Comparison of ENCODE assay signal across 10 cellular contexts in genomic region chr17:49779730-49780220, GRCh38. TPM values are rescaled to one million over a fixed set of nuclear protein-coding genes. Genes with fewer than 3 reads are reported as not detected.
DNase-seq lines count a peak whose midpoint lies in the region; ATAC-seq and TF ChIP-seq lines count a peak whose summit lies in the region.
"Had no signal": no experiment of that assay in that cellular context is flagged by ENCODE, and none has a peak within 500 bp of the region (broad histone marks: within the 10 kb centered on the region; RNA-seq: fewer than 3 reads in every experiment).

No MANE protein-coding gene starts in this region.

- no peak for TF ChIP-seq POLR2A in thyroid gland (IDR thresholded peaks at IDR 0.05)

- H3K27me3 ChIP-seq in BE2C (peaks cover 6% of the 10 kb centered on the region; the same call in 1 of the 2 replicates), thyroid gland (no peaks in the 10 kb centered on the region)

- H3K27ac ChIP-seq in thyroid gland, result peak overlapping the region in 1 of 3 donors; percentile 43
- H3K27ac ChIP-seq: SK-N-MC had no signal

- peak; percentile 78 for TF ChIP-seq CTCF in BE2C (IDR thresholded peaks at IDR 0.05; ENCODE audit: low read depth, low read length)
- TF ChIP-seq CTCF in GM12872 (IDR thresholded peaks at IDR 0.05; ENCODE audit: insufficient read depth, low read depth, low read length), result peak; percentile 59
- TF ChIP-seq CTCF in astrocyte of the spinal cord (IDR thresholded peaks at IDR 0.05; ENCODE audit: low read depth, low read length), result peak; percentile 67
- peak in 5 of 6 experiments; percentile 32 to 74 (median 63) for TF ChIP-seq CTCF in thyroid gland (IDR thresholded peaks at IDR 0.05)

- DNase-seq in BE2C (peak; percentile 42), NCI-H526 (lab: John Stamatoyannopoulos, UW) (peak; percentile 30 to 70), astrocyte of the spinal cord (ENCODE audit: low read depth, low spot score) (peak; percentile 85), left colon (peak in 1 of 2 donors; percentile 26), thyroid gland (peak; percentile 49 to 53)
- DNase-seq: naive B cell had no signal

- intact Hi-C loops in left colon (cut with DNase I, micrococcal nuclease) (no loop called here), thyroid gland (cut with DNase I) (loop anchor here (5.0 kb wide), 1 partner anchor 207 kb away; no protein-coding TSS in a partner anchor)

- no peaks in the 10 kb centered on the region for H3K4me1 ChIP-seq in BE2C
- H3K4me1 ChIP-seq in thyroid gland, result peaks cover 17 to 30% of the 10 kb centered on the region in 2 donors

- H3K36me3 ChIP-seq in BE2C (no peaks in the 10 kb centered on the region), thyroid gland (no peaks in the 10 kb centered on the region)

- WGBS in thyroid gland, 2 donors, result 12 to 25% methylated on average over 2 of the region's 2 CpGs

- ATAC-seq in left colon (peak; percentile 64), GM18861 (IDR thresholded peaks at IDR 0.05; ENCODE audit: unreplicated experiment) (no peak), HG03571 (IDR thresholded peaks at IDR 0.05; ENCODE audit: unreplicated experiment) (no peak)

- H3K9me3 ChIP-seq in BE2C, result no peaks in the 10 kb centered on the region
- H3K9me3 ChIP-seq in thyroid gland, result no peaks in the 10 kb centered on the region

- no peak overlapping the region for H3K4me3 ChIP-seq in BE2C (ENCODE audit: low read depth, low read length)
- H3K4me3 ChIP-seq in astrocyte of the spinal cord (ENCODE audit: low read depth, low read length), result no peak overlapping the region
- no peak overlapping the region for H3K4me3 ChIP-seq in thyroid gland (replicated peaks in 1 of 3)
- H3K4me3 ChIP-seq: SK-N-MC had no signal

- in situ Hi-C loops in astrocyte of the spinal cord (cut with HindIII; ENCODE audit: low sequenced_read_pairs), result no loop called here

RNA-seq across cellular contexts. Expression of gene KAT7, which starts 8.7 kb away (rescaled TPM):
- polyA plus RNA-seq in BE2C (2012; ENCODE audit: insufficient read depth, insufficient read length, low read depth), result 38.5 TPM
- total RNA-seq in left colon, result 10 to 100 TPM; 41.9 to 42.3 TPM
- 100 to 1,000 TPM in 1 of 4 donors, 10 to 100 TPM in 3; 57.5 to 127 (median 76.1) TPM for total RNA-seq in thyroid gland

RNA-seq across cellular contexts. Expression of gene FAM117A, which starts 15.8 kb away (rescaled TPM):
- polyA plus RNA-seq in BE2C (2012; ENCODE audit: insufficient read depth, insufficient read length, low read depth), result 17.0 TPM
- total RNA-seq in left colon (1 to 10 TPM; 7.6 to 10.0 TPM), thyroid gland (10 to 100 TPM; 12.4 to 41.5 (median 23.3) TPM)
